ENCODE assay signal across 8 cellular contexts in the genomic region with DNA sequence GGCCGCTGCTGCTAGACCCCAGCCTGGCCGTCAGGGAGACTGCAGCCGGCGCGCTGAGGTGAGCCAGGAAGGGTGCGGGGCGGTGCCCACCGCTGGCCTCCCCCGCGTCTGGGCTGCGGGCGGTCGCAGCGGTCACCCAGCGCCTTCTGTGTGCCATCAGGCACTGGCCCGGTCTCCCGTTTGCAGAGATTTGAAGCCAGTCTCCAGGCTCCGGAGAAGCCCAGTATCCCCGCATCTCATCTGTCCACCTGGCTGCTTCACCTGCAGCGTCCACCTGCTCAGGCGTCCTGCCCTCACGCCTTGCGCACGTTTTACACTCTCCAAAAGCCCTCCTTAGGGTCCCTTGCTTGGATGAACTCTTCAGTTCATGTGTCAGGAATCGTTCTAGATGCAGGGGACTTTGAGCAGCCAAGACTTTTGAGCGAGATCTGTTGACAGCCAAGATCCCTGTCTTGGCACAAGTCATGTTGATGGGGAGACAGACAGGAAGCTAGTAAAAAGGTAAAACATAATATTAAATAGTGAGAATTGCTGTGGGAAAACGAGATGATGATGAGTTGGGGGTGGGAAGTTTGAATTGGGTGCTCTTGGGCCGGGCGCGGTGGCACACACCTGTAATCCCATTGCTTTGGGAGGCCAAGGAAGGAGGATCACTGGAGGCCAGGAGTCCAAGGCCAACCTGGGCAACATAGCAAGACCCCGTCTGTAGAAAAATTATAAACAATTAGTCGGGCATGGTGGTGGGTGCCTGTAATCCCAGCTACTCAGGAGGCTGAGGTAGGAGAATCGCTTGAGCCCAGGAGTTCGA. TPM values are rescaled to one million over a fixed set of nuclear protein-coding genes. Genes with fewer than 3 reads are reported as not detected.
DNase-seq lines count a peak whose midpoint lies in the region; ATAC-seq and TF ChIP-seq lines count a peak whose summit lies in the region.

No MANE protein-coding gene starts in this region.

- H3K4me3 ChIP-seq in ascending aorta (peak overlapping the region; percentile 80 to 98), lung (peak overlapping the region; percentile 86), upper lobe of left lung (peak overlapping the region; percentile 90 to 99 (median 98))

- ATAC-seq in lung (ENCODE audit: insufficient read depth, low FRiP score): no peak
- no peak for ATAC-seq in upper lobe of left lung (ENCODE audit: low FRiP score in 2 of 2)
- no peak for ATAC-seq in activated CD4-positive, CD25-positive, alpha-beta regulatory T cell treated with anti-CD3 and anti-CD28 coated beads, Interleukin-2, amount 50 U/mL, for 24 hours

- H3K27me3 ChIP-seq in ascending aorta (no peaks in the 10 kb centered on the region), lung (ENCODE audit: control insufficient read depth, insufficient read depth) (no peaks in the 10 kb centered on the region), upper lobe of left lung (no peaks in the 10 kb centered on the region)

- intact Hi-C loops in ascending aorta (cut with DNase I) (loop anchor here (1.0 to 10.0 kb wide), 6 partner anchors 41 to 676 kb away; a partner anchor contains a TSS), posterior cingulate gyrus (cut with DNase I) (loop anchor here (2.0 kb wide), 2 partner anchors 86 to 144 kb away; a partner anchor contains a TSS)

- peaks cover 4 to 8% of the 10 kb centered on the region in 2 donors for H3K36me3 ChIP-seq in ascending aorta
- peaks cover 0 to 12% of the 10 kb centered on the region in 2 donors for H3K36me3 ChIP-seq in lung (ENCODE audit: control insufficient read depth in 2 of 2, insufficient read depth in 2 of 2, low read length in 2 of 2)
- H3K36me3 ChIP-seq in upper lobe of left lung: peaks cover 0 to 21% (median 15%) of the 10 kb centered on the region in 4 donors

- no peaks in the 10 kb centered on the region for H3K27me3 Mint-ChIP-seq in activated naive CD4-positive, alpha-beta T cell treated with anti-CD3 and anti-CD28 coated beads, Interleukin-2, amount 50 U/mL, for 24 hours

- H3K27ac ChIP-seq in ascending aorta (peak overlapping the region; percentile 90 to 92), lung (ENCODE audit: low read depth in 1 of 2, low read length in 1 of 2) (peak overlapping the region; percentile 96 to 98), upper lobe of left lung (peak overlapping the region; percentile 91 to 98 (median 94))

- TF ChIP-seq POLR2A in upper lobe of left lung (IDR thresholded peaks at IDR 0.05): peak in 1 of 4 donors; percentile 25

- H3K4me1 Mint-ChIP-seq in activated naive CD4-positive, alpha-beta T cell treated with anti-CD3 and anti-CD28 coated beads, Interleukin-2, amount 50 U/mL, for 24 hours: peaks cover 49% of the 10 kb centered on the region

- TF ChIP-seq EP300 in upper lobe of left lung (IDR thresholded peaks at IDR 0.05): no peak

- peaks cover 9% of the 10 kb centered on the region for H3K36me3 Mint-ChIP-seq in activated naive CD4-positive, alpha-beta T cell treated with anti-CD3 and anti-CD28 coated beads, Interleukin-2, amount 50 U/mL, for 24 hours

- peak overlapping the region; percentile 80 for H3K27ac Mint-ChIP-seq in activated naive CD4-positive, alpha-beta T cell treated with anti-CD3 and anti-CD28 coated beads, Interleukin-2, amount 50 U/mL, for 24 hours

- 24 to 30% methylated on average over 31 to 34 of the region's 34 CpGs for WGBS in lung, 2 donors
- 32 to 56% methylated on average over 15 to 27 of the region's 34 CpGs for WGBS in upper lobe of left lung, 2 donors

- DNase-seq in activated naive CD4-positive, alpha-beta T cell (lab: John Stamatoyannopoulos, UW): no peak
- DNase-seq in ascending aorta (ENCODE audit: low spot score in 2 of 2) (no peak), lung (ENCODE audit: low spot score) (no peak), upper lobe of left lung (no peak), posterior cingulate gyrus (no peak), NCI-H345 (lab: John Stamatoyannopoulos, UW) (no peak)

- H3K9me3 ChIP-seq in ascending aorta (no peaks in the 10 kb centered on the region), lung (ENCODE audit: control insufficient read depth in 2 of 2, insufficient read depth in 1 of 2, low read length in 1 of 2) (no peaks in the 10 kb centered on the region), upper lobe of left lung (no peaks in the 10 kb centered on the region)

- peak overlapping the region; percentile 89 for H3K4me3 Mint-ChIP-seq in activated naive CD4-positive, alpha-beta T cell treated with anti-CD3 and anti-CD28 coated beads, Interleukin-2, amount 50 U/mL, for 24 hours

- H3K9me3 Mint-ChIP-seq in activated naive CD4-positive, alpha-beta T cell treated with anti-CD3 and anti-CD28 coated beads, Interleukin-2, amount 50 U/mL, for 24 hours: no peaks in the 10 kb centered on the region

- H3K4me1 ChIP-seq in ascending aorta: peaks cover 4 to 20% of the 10 kb centered on the region in 2 donors
- H3K4me1 ChIP-seq in lung (ENCODE audit: control insufficient read depth in 2 of 2, insufficient read depth in 2 of 2, low read length in 2 of 2): peaks cover 6 to 8% of the 10 kb centered on the region in 2 donors
- H3K4me1 ChIP-seq in upper lobe of left lung: peaks cover 21 to 27% (median 23%) of the 10 kb centered on the region in 4 donors

- no peak for TF ChIP-seq CTCF in ascending aorta (IDR thresholded peaks at IDR 0.05)
- no peak for TF ChIP-seq CTCF in lung (IDR thresholded peaks at IDR 0.05; ENCODE audit: control extremely low read depth, extremely low read depth)
- peak in 1 of 6 experiments; percentile 66 for TF ChIP-seq CTCF in upper lobe of left lung (IDR thresholded peaks at IDR 0.05)

RNA-seq across cellular contexts. Expression of a gene that starts 0.9 kb away (rescaled TPM):
- 10.4 TPM for total RNA-seq in ascending aorta
- total RNA-seq in lung: 10 to 100 TPM; 16.3 to 29.9 TPM
- 10 to 100 TPM in 1 of 2 donors, 1 to 10 TPM in 1; 8.7 to 12.0 TPM for polyA plus RNA-seq in lung
- 10 to 100 TPM; 15.0 to 59.7 (median 25.1) TPM for total RNA-seq in upper lobe of left lung

RNA-seq across cellular contexts. Expression of a gene that starts 41.7 kb away (rescaled TPM):
- 5.9 TPM for total RNA-seq in ascending aorta
- 10 to 100 TPM; 18.9 to 23.2 TPM for total RNA-seq in lung
- 10 to 100 TPM; 13.8 to 15.9 TPM for polyA plus RNA-seq in lung
- 10 to 100 TPM in 4 of 6 donors, 1 to 10 TPM in 2; 1.0 to 21.8 (median 15.4) TPM for total RNA-seq in upper lobe of left lung
